Comparison of ENCODE assay signal across 20 cellular contexts in the genomic region with DNA sequence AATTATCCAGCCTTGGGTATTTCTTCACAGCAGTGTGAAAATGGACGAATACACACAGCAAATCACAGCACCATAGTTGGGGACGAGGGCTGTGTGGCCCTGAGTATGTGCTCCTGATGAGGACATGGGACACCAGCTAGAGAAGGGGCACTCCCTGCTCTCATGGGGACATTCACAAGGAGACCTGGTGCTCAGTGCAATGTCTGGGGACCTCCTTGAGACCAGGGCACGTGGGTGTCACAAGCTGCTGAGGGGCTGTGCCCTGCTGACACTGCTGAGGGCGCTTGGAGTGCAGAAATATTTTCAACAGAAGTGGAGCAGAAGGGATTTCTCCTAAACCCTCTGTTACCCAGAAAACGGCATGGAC.
DNase-seq lines count a peak whose midpoint lies in the region; ATAC-seq and TF ChIP-seq lines count a peak whose summit lies in the region.
"Had no signal": no experiment of that assay in that cellular context is flagged by ENCODE, and none has a peak within 500 bp of the region (broad histone marks: within the 10 kb centered on the region; RNA-seq: fewer than 3 reads in every experiment).

No MANE protein-coding gene starts in this region.

- H3K4me1 ChIP-seq in HUES6 (ENCODE audit: control insufficient read depth, insufficient read depth, low read length), result peaks cover 26% of the 10 kb centered on the region
- no peaks in the 10 kb centered on the region for H3K4me1 ChIP-seq in colonic mucosa
- peaks cover 29 to 56% of the 10 kb centered on the region in 2 donors for H3K4me1 ChIP-seq in thoracic aorta (ENCODE audit: control insufficient read depth in 1 of 2, low read depth in 2 of 2)
- H3K4me1 ChIP-seq: parathyroid adenoma had no signal

- H3K27ac ChIP-seq in HUES6 (ENCODE audit: low read depth, low read length) (no peak overlapping the region), colonic mucosa (peak overlapping the region; percentile 18), thoracic aorta (peak overlapping the region; percentile 52 to 83)
- H3K27ac ChIP-seq: parathyroid adenoma had no signal

- peak overlapping the region in 2 of 3 experiments; percentile 86 to 87 for H3K27ac Mint-ChIP-seq in nephron
- H3K27ac Mint-ChIP-seq: activated T-cell treated with anti-CD3 and anti-CD28 coated beads, Interleukin-2, amount 50 U/mL, for 24 hours; IgD-negative memory B cell; type B pancreatic cell had no signal

- H3K36me3 ChIP-seq in HUES6 (ENCODE audit: control insufficient read depth, insufficient read depth, low read length) (no peaks in the 10 kb centered on the region), colonic mucosa (no peaks in the 10 kb centered on the region), thoracic aorta (no peaks in the 10 kb centered on the region)
- H3K36me3 ChIP-seq: Peyer's patch had no signal

- H3K4me3 Mint-ChIP-seq in nephron, result no peak overlapping the region
- H3K4me3 Mint-ChIP-seq: activated T-cell treated with anti-CD3 and anti-CD28 coated beads, Interleukin-2, amount 50 U/mL, for 24 hours; IgD-negative memory B cell; type B pancreatic cell had no signal

- H3K36me3 Mint-ChIP-seq in nephron (ENCODE audit: low read depth), result no peaks in the 10 kb centered on the region
- H3K36me3 Mint-ChIP-seq: type B pancreatic cell had no signal

- intact Hi-C loops in colonic mucosa (cut with DNase I), result no loop called here

- peaks cover 24% of the 10 kb centered on the region for H3K4me1 Mint-ChIP-seq in nephron

- ATAC-seq in thoracic aorta (ENCODE audit: insufficient number of reproducible peaks, low FRiP score, low read depth) (no peak), HG03565 (IDR thresholded peaks at IDR 0.05; ENCODE audit: unreplicated experiment) (no peak)
- ATAC-seq: GM12878 had no signal

- H3K9ac ChIP-seq in HUES6 (ENCODE audit: low read length), result peak overlapping the region; percentile 9
- H3K9ac ChIP-seq in colonic mucosa (ENCODE audit: low read depth in 2 of 2, low read length in 2 of 2), result no peak overlapping the region
- H3K9ac ChIP-seq: parathyroid adenoma had no signal

- DNase-seq in colonic mucosa, result no peak
- DNase-seq in thoracic aorta (ENCODE audit: low spot score), result no peak
- DNase-seq in activated CD4-positive, alpha-beta T cell treated with anti-CD3 and anti-CD28 coated beads for 48 hours, result no peak
- DNase-seq in DMS53 (lab: John Stamatoyannopoulos, UW), result no peak
- no peak for DNase-seq in NOMO-1 treated with DMSO at 0.1 percent for 48 hours (lab: John Stamatoyannopoulos, UW; ENCODE audit: unreplicated experiment)
- DNase-seq: activated CD4-positive, alpha-beta T cell treated with anti-CD3 and anti-CD28 coated beads, Interleukin-2, amount 50 U/mL, for 1 hour; activated T-cell treated with anti-CD3 and anti-CD28 coated beads, Interleukin-2, amount 50 U/mL, for 24 hours; COR-L47; HCEC 1CT; kidney; NCI-H2107; NCI-H748 treated with DMSO at 0.1 percent for 48 hours had no signal

- no peaks in the 10 kb centered on the region for H3K27me3 ChIP-seq in HUES6 (ENCODE audit: control insufficient read depth, insufficient read depth, low read length)
- H3K27me3 ChIP-seq in colonic mucosa, result no peaks in the 10 kb centered on the region
- no peaks in the 10 kb centered on the region for H3K27me3 ChIP-seq in thoracic aorta (replicated peaks; ENCODE audit: insufficient read depth)
- H3K27me3 ChIP-seq: Peyer's patch had no signal

- peaks cover 10% of the 10 kb centered on the region for H3K9me3 ChIP-seq in HUES6 (ENCODE audit: control insufficient read depth, insufficient read depth, low read depth, low read length)
- H3K9me3 ChIP-seq in colonic mucosa, result no peaks in the 10 kb centered on the region
- no peaks in the 10 kb centered on the region for H3K9me3 ChIP-seq in thoracic aorta
- H3K9me3 ChIP-seq: Peyer's patch had no signal

- TF ChIP-seq CTCF in colonic mucosa (IDR thresholded peaks at IDR 0.05), result no peak
- TF ChIP-seq CTCF in nephron (IDR thresholded peaks at IDR 0.05; ENCODE audit: unreplicated experiment in 3 of 3), result no peak
- no peak for TF ChIP-seq CTCF in thoracic aorta (IDR thresholded peaks at IDR 0.05)

- H3K4me3 ChIP-seq in HUES6 (ENCODE audit: low read depth, low read length), result no peak overlapping the region
- H3K4me3 ChIP-seq in colonic mucosa, result no peak overlapping the region
- H3K4me3 ChIP-seq in thoracic aorta, result no peak overlapping the region
- H3K4me3 ChIP-seq: GM12878, Peyer's patch had no signal

- H3K27me3 Mint-ChIP-seq in nephron (ENCODE audit: low read depth), result peaks cover 12% of the 10 kb centered on the region
- H3K27me3 Mint-ChIP-seq: activated T-cell treated with anti-CD3 and anti-CD28 coated beads, Interleukin-2, amount 50 U/mL, for 24 hours; IgD-negative memory B cell; type B pancreatic cell had no signal

- no peaks in the 10 kb centered on the region for H3K9me3 Mint-ChIP-seq in nephron
- H3K9me3 Mint-ChIP-seq: activated T-cell treated with anti-CD3 and anti-CD28 coated beads, Interleukin-2, amount 50 U/mL, for 24 hours; type B pancreatic cell had no signal
